ENCODE assay signal across 21 cellular contexts in genomic region chr2:107068502-107068901, GRCh38.
"Had no signal": no experiment of that assay in that cellular context is flagged by ENCODE, and none has a peak within 500 bp of the region (broad histone marks: within the 10 kb centered on the region; RNA-seq: fewer than 3 reads in every experiment).

No MANE protein-coding gene starts in this region.

- H3K36me3 Mint-ChIP-seq: activated naive CD8-positive, alpha-beta T cell treated with anti-CD3 and anti-CD28 coated beads, Interleukin-2, amount 10 ng/mL, durations not matched to agents 7 days and 5 days; WTC11 had no signal

- H3K9me3 Mint-ChIP-seq: activated naive CD8-positive, alpha-beta T cell treated with anti-CD3 and anti-CD28 coated beads, Interleukin-2, amount 10 ng/mL, durations not matched to agents 7 days and 5 days; T-helper 1 cell treated with Interleukin-12 subunit alpha and Interleukin-12 subunit beta and Interleukin-4 antibody, amounts not matched to agents 30 μg/mL and 1 μg/mL, for 36 hours; WTC11 had no signal

- H3K4me3 ChIP-seq: adrenal gland, SJSA1 had no signal

- H3K4me3 Mint-ChIP-seq: activated CD8-positive, alpha-beta T cell treated with anti-CD3 and anti-CD28 coated beads, Interleukin-2, amount 10 ng/mL, durations not matched to agents 7 days and 5 days; activated naive CD8-positive, alpha-beta T cell treated with anti-CD3 and anti-CD28 coated beads, Interleukin-2, amount 10 ng/mL, durations not matched to agents 7 days and 5 days; T-helper 1 cell treated with Interleukin-12 subunit alpha and Interleukin-12 subunit beta and Interleukin-4 antibody, amounts not matched to agents 30 μg/mL and 1 μg/mL, for 36 hours; WTC11 had no signal

- H3K27me3 ChIP-seq: adrenal gland had no signal

- H3K9me3 ChIP-seq: adrenal gland, SJSA1 had no signal

- H3K4me1 ChIP-seq: adrenal gland, SJSA1 had no signal

- ATAC-seq: activated CD8-positive, alpha-beta T cell treated with anti-CD3 and anti-CD28 coated beads, Interleukin-2, amount 10 ng/mL, durations not matched to agents 7 days and 5 days; PC-3; SK-N-SH treated with all-trans-retinoic acid at 6 μM for 48 hours; WTC11 had no signal

- H3K27ac Mint-ChIP-seq: activated CD8-positive, alpha-beta T cell treated with anti-CD3 and anti-CD28 coated beads, Interleukin-2, amount 10 ng/mL, durations not matched to agents 7 days and 5 days; activated naive CD8-positive, alpha-beta T cell treated with anti-CD3 and anti-CD28 coated beads, Interleukin-2, amount 10 ng/mL, durations not matched to agents 7 days and 5 days; T-helper 1 cell treated with Interleukin-12 subunit alpha and Interleukin-12 subunit beta and Interleukin-4 antibody, amounts not matched to agents 30 μg/mL and 1 μg/mL, for 36 hours; WTC11 had no signal

- H3K36me3 ChIP-seq: adrenal gland, SJSA1 had no signal

- DNase-seq: activated CD4-positive, alpha-beta T cell treated with anti-CD3 and anti-CD28 coated beads for 48 hours; activated CD4-positive, alpha-beta T cell treated with anti-CD3 and anti-CD28 coated beads, Interleukin-2, amount 50 U/mL, for 4 hours; activated CD4-positive, CD25-positive, alpha-beta regulatory T cell treated with anti-CD3 and anti-CD28 coated beads, Interleukin-2, amount 50 U/mL, for 72 hours; activated CD8-positive, alpha-beta memory T cell treated with anti-CD3 and anti-CD28 coated beads, Interleukin-2, amount 50 U/mL, for 48 hours; activated CD8-positive, alpha-beta T cell treated with anti-CD3 and anti-CD28 coated beads, Interleukin-2, amount 10 ng/mL, durations not matched to agents 7 days and 5 days; activated naive CD4-positive, alpha-beta T cell treated with anti-CD3 and anti-CD28 coated beads, Interleukin-2, amount 50 U/mL, for 16 hours; activated naive CD8-positive, alpha-beta T cell treated with anti-CD3 and anti-CD28 coated beads, Interleukin-2, amount 10 ng/mL, durations not matched to agents 7 days and 5 days; activated T-cell treated with anti-CD3 and anti-CD28 coated beads, Interleukin-2, amount 50 U/mL, for 1 hour; adrenal gland; anterior cingulate cortex; KBM-7; NCI-H1048; NCI-H146; NCI-H1930; NCI-H2107; NCI-H524; PC-3 had no signal

- H3K27ac ChIP-seq: adrenal gland, SJSA1 had no signal

- H3K27me3 Mint-ChIP-seq: activated naive CD8-positive, alpha-beta T cell treated with anti-CD3 and anti-CD28 coated beads, Interleukin-2, amount 10 ng/mL, durations not matched to agents 7 days and 5 days had no signal
